In genomic region chr20:46377532-46377931, GRCh38 we compare ENCODE assay signal across 22 cellular contexts. TPM values are rescaled to one million over a fixed set of nuclear protein-coding genes. Genes with fewer than 3 reads are reported as not detected.
DNase-seq lines count a peak whose midpoint lies in the region; ATAC-seq and TF ChIP-seq lines count a peak whose summit lies in the region.
"Had no signal": no experiment of that assay in that cellular context is flagged by ENCODE, and none has a peak within 500 bp of the region (broad histone marks: within the 10 kb centered on the region; RNA-seq: fewer than 3 reads in every experiment).

No MANE protein-coding gene starts in this region.

- H3K27me3 Mint-ChIP-seq in activated naive CD4-positive, alpha-beta T cell treated with anti-CD3 and anti-CD28 coated beads, Interleukin-2, amount 10 ng/mL, durations not matched to agents 7 days and 5 days: no peaks in the 10 kb centered on the region
- H3K27me3 Mint-ChIP-seq in stimulated activated memory B cell treated with anti-CD40 and anti-IgM and Interleukin-4, amounts not matched to agents 10 μg/mL and 1 μg/mL and 100 μg/mL, for 72 hours: no peaks in the 10 kb centered on the region
- H3K27me3 Mint-ChIP-seq: activated CD4-positive, alpha-beta T cell treated with anti-CD3 and anti-CD28 coated beads, Interleukin-2, amount 10 ng/mL, durations not matched to agents 24 days and 14 days had no signal

- no peaks in the 10 kb centered on the region for H3K9me3 Mint-ChIP-seq in activated naive CD4-positive, alpha-beta T cell treated with anti-CD3 and anti-CD28 coated beads, Interleukin-2, amount 50 U/mL, for 72 hours
- no peaks in the 10 kb centered on the region for H3K9me3 Mint-ChIP-seq in activated naive CD4-positive, alpha-beta T cell treated with anti-CD3 and anti-CD28 coated beads, Interleukin-2, amount 10 ng/mL, durations not matched to agents 7 days and 5 days
- no peaks in the 10 kb centered on the region for H3K9me3 Mint-ChIP-seq in stimulated activated memory B cell treated with anti-CD40 and anti-IgM and Interleukin-4, amounts not matched to agents 10 μg/mL and 1 μg/mL and 100 μg/mL, for 72 hours
- H3K9me3 Mint-ChIP-seq: activated CD4-positive, alpha-beta T cell treated with anti-CD3 and anti-CD28 coated beads, Interleukin-2, amount 10 ng/mL, durations not matched to agents 24 days and 14 days had no signal

- H3K27ac ChIP-seq in WERI-Rb-1: peak overlapping the region; percentile 68
- H3K27ac ChIP-seq: A549, cardiac muscle cell, GM23248, SK-N-MC, upper lobe of left lung had no signal

- TF ChIP-seq CTCF in WERI-Rb-1 (IDR thresholded peaks at IDR 0.05; ENCODE audit: low read depth, low read length): peak; percentile 60; the same call in 1 of the 2 replicates

- H3K27me3 ChIP-seq in WERI-Rb-1 (ENCODE audit: insufficient read depth, low read depth, severe bottlenecking): no peaks in the 10 kb centered on the region
- H3K27me3 ChIP-seq: cardiac muscle cell, upper lobe of left lung had no signal

- no peak overlapping the region for H3K4me3 Mint-ChIP-seq in activated naive CD4-positive, alpha-beta T cell treated with anti-CD3 and anti-CD28 coated beads, Interleukin-2, amount 10 ng/mL, durations not matched to agents 7 days and 5 days
- no peak overlapping the region for H3K4me3 Mint-ChIP-seq in stimulated activated memory B cell treated with anti-CD40 and anti-IgM and Interleukin-4, amounts not matched to agents 10 μg/mL and 1 μg/mL and 100 μg/mL, for 72 hours
- H3K4me3 Mint-ChIP-seq: activated CD4-positive, alpha-beta T cell treated with anti-CD3 and anti-CD28 coated beads, Interleukin-2, amount 10 ng/mL, durations not matched to agents 24 days and 14 days had no signal

- H3K27ac Mint-ChIP-seq in activated naive CD4-positive, alpha-beta T cell treated with anti-CD3 and anti-CD28 coated beads, Interleukin-2, amount 50 U/mL, for 72 hours: peak overlapping the region; percentile 33 to 53
- H3K27ac Mint-ChIP-seq in activated naive CD4-positive, alpha-beta T cell treated with anti-CD3 and anti-CD28 coated beads, Interleukin-2, amount 10 ng/mL, durations not matched to agents 7 days and 5 days: no peak overlapping the region
- H3K27ac Mint-ChIP-seq in stimulated activated memory B cell treated with anti-CD40 and anti-IgM and Interleukin-4, amounts not matched to agents 10 μg/mL and 1 μg/mL and 100 μg/mL, for 72 hours: peak overlapping the region; percentile 19
- H3K27ac Mint-ChIP-seq: activated CD4-positive, alpha-beta T cell treated with anti-CD3 and anti-CD28 coated beads, Interleukin-2, amount 10 ng/mL, durations not matched to agents 24 days and 14 days had no signal

- peaks cover 66% of the 10 kb centered on the region for H3K36me3 ChIP-seq in WERI-Rb-1

- DNase-seq in activated naive CD4-positive, alpha-beta T cell treated with anti-CD3 and anti-CD28 coated beads, Interleukin-2, amount 50 U/mL, for 72 hours (ENCODE audit: low spot score in 2 of 2): no peak
- no peak for DNase-seq in activated naive CD4-positive, alpha-beta T cell treated with anti-CD3 and anti-CD28 coated beads, Interleukin-2, amount 10 ng/mL, durations not matched to agents 7 days and 5 days
- DNase-seq in WERI-Rb-1 (peak; percentile 69), inferior parietal cortex (ENCODE audit: extremely low spot score) (no peak)
- DNase-seq: activated CD4-positive, alpha-beta T cell treated with anti-CD3 and anti-CD28 coated beads, Interleukin-2, amount 10 ng/mL, durations not matched to agents 24 days and 14 days; activated effector memory CD4-positive, alpha-beta T cell treated with anti-CD3 and anti-CD28 coated beads, Interleukin-2, amount 50 U/mL, for 16 hours; amniotic stem cell; COR-L47; DMS79 treated with DMSO at 0.1 percent for 48 hours; GM23248; MV-4-11; NCI-H1694 treated with DMSO at 0.1 percent for 48 hours; NCI-H69; upper lobe of left lung had no signal

- CTCF ChIA-PET in activated naive CD4-positive, alpha-beta T cell treated with anti-CD3 and anti-CD28 coated beads, Interleukin-2, amount 10 ng/mL, durations not matched to agents 7 days and 5 days (lab: Charles Lee): interaction anchor here (1.1 kb wide), 1 partner anchor 29 kb away, joined by 3 read pairs; no protein-coding TSS in a partner anchor

- no peak overlapping the region for H3K4me3 ChIP-seq in WERI-Rb-1 (ENCODE audit: low read depth, low read length)
- H3K4me3 ChIP-seq: A549, cardiac muscle cell, GM23248, lung, SK-N-MC, upper lobe of left lung had no signal

- H3K4me1 Mint-ChIP-seq in activated naive CD4-positive, alpha-beta T cell treated with anti-CD3 and anti-CD28 coated beads, Interleukin-2, amount 10 ng/mL, durations not matched to agents 7 days and 5 days: no peaks in the 10 kb centered on the region
- H3K4me1 Mint-ChIP-seq in stimulated activated memory B cell treated with anti-CD40 and anti-IgM and Interleukin-4, amounts not matched to agents 10 μg/mL and 1 μg/mL and 100 μg/mL, for 72 hours: peaks cover 8% of the 10 kb centered on the region

- peaks cover 5 to 7% of the 10 kb centered on the region in 2 donors for H3K36me3 Mint-ChIP-seq in activated naive CD4-positive, alpha-beta T cell treated with anti-CD3 and anti-CD28 coated beads, Interleukin-2, amount 50 U/mL, for 72 hours
- peaks cover 46% of the 10 kb centered on the region for H3K36me3 Mint-ChIP-seq in activated naive CD4-positive, alpha-beta T cell treated with anti-CD3 and anti-CD28 coated beads, Interleukin-2, amount 10 ng/mL, durations not matched to agents 7 days and 5 days
- peaks cover 75% of the 10 kb centered on the region for H3K36me3 Mint-ChIP-seq in stimulated activated memory B cell treated with anti-CD40 and anti-IgM and Interleukin-4, amounts not matched to agents 10 μg/mL and 1 μg/mL and 100 μg/mL, for 72 hours

- ATAC-seq in activated naive CD4-positive, alpha-beta T cell treated with anti-CD3 and anti-CD28 coated beads, Interleukin-2, amount 50 U/mL, for 72 hours: no peak
- ATAC-seq in esophagus mucosa (peak; percentile 88), GM19035 (IDR thresholded peaks at IDR 0.05; ENCODE audit: unreplicated experiment) (no peak), HG02973 (IDR thresholded peaks at IDR 0.05; ENCODE audit: unreplicated experiment) (no peak)
- ATAC-seq in stimulated activated memory B cell treated with anti-CD40 and anti-IgM and Interleukin-4, amounts not matched to agents 10 μg/mL and 1 μg/mL and 100 μg/mL, for 72 hours: no peak
- ATAC-seq: A549 had no signal

- no peaks in the 10 kb centered on the region for H3K9me3 ChIP-seq in WERI-Rb-1 (ENCODE audit: severe bottlenecking)
- H3K9me3 ChIP-seq: A549, upper lobe of left lung had no signal

RNA-seq across cellular contexts. Expression of gene ELMO2, which starts 28.9 kb away (rescaled TPM):
- 10 to 100 TPM; 50.8 to 57.0 TPM for total RNA-seq in activated naive CD4-positive, alpha-beta T cell treated with anti-CD3 and anti-CD28 coated beads, Interleukin-2, amount 50 U/mL, for 72 hours
- 30.0 TPM for total RNA-seq in esophagus mucosa
